Comparison of ENCODE assay signal across 8 cellular contexts in the genomic region with DNA sequence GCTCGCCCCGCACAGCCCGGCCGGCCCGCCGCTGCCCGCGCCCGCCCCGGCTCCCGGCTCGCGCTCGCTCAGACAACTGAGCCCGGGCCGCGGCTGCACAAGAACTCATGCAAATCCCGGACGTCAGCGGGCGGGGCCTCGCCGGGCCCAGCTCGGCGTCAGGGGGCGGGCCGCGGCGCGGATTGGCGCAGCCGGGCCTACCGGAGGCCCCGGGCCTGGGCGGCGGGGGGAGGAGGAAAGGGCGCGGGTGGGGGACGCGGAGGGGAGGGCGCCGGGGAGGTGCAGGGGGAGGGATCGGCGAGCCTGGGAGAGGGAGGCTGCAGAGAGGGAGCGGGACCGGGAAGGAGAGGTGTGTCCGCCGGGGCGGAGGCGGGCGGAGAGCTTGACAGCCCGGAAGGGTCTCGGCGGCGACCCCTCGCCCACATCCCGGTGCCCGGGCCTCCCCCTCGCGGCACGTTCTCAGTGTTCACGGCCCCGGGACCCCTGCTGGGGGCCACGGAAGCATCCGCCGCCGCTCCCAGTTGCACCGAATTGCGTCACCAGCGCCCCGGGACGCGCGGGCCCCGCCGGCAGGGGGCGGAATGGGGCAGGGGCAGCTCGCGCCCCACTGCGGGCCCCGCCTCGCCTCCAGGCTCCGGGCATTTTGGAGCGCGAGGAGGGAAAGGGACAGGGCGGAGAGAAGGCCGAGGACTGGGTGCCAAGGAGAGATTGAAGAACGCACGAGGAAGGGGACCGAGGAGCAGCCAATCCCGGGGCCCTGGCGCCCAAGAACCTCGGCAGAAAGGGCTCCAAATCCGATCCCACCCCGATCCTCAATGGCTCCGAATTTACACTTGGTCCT. TPM values are rescaled to one million over a fixed set of nuclear protein-coding genes. Genes with fewer than 3 reads are reported as not detected.
A peak's percentile ranks its signal among the peaks of the same experiment; 100 is the strongest.
DNase-seq lines count a peak whose midpoint lies in the region; ATAC-seq and TF ChIP-seq lines count a peak whose summit lies in the region.

TSS of gene CBX4 (minus strand) at position 78 of the 841 bp plus-strand sequence. CDS start 189 bp downstream, outside the sequence.

- peaks cover 23% of the 10 kb centered on the region for H3K27me3 Mint-ChIP-seq in activated T-cell treated with anti-CD3 and anti-CD28 coated beads, Interleukin-2, amount 50 U/mL, for 4 hours (ENCODE audit: low read depth)

- ATAC-seq in GM21526 (IDR thresholded peaks at IDR 0.05; ENCODE audit: low FRiP score, unreplicated experiment) (peak; percentile 54), Panc1 (peak; percentile 74)
- ATAC-seq in activated T-cell treated with anti-CD3 and anti-CD28 coated beads, Interleukin-2, amount 50 U/mL, for 4 hours: peak; percentile 89

- no peaks in the 10 kb centered on the region for H3K27me3 ChIP-seq in Panc1 (ENCODE audit: control insufficient read depth, insufficient read depth, low read length)
- H3K27me3 ChIP-seq in esophagus muscularis mucosa: peaks cover 23 to 50% (median 41%) of the 10 kb centered on the region in 4 donors

- H3K4me3 Mint-ChIP-seq in activated T-cell treated with anti-CD3 and anti-CD28 coated beads, Interleukin-2, amount 50 U/mL, for 4 hours: peak within 1 kb of the TSS; percentile 86

- CTCF ChIA-PET in Panc1 (lab: Charles Lee): interaction anchor here (0.6 to 1.9 kb wide), 9 partner anchors 14 to 963 kb away, joined by 3 to 17 read pairs (median 4); no protein-coding TSS in a partner anchor

- peak within 1 kb of the TSS; percentile 86 for H3K27ac ChIP-seq in Panc1 (ENCODE audit: low read length)
- H3K27ac ChIP-seq in esophagus muscularis mucosa (replicated peaks in 1 of 4): peak within 1 kb of the TSS; percentile 97 to 98 (median 98)

- peak; percentile 95 for TF ChIP-seq CTCF in Panc1 (IDR thresholded peaks at IDR 0.05)
- peak; percentile 59 to 66 (median 65) for TF ChIP-seq CTCF in esophagus muscularis mucosa (IDR thresholded peaks at IDR 0.05)

- peaks cover 7% of the 10 kb centered on the region; the same call in 1 of the 2 replicates for H3K36me3 ChIP-seq in Panc1 (ENCODE audit: control insufficient read depth, insufficient read depth, low read length)
- peaks cover 0 to 10% (median 9%) of the 10 kb centered on the region in 4 donors for H3K36me3 ChIP-seq in esophagus muscularis mucosa

- TSS peak; percentile 80 for BruUV-seq in Panc1 (replicated peaks; lab: Mats Ljungman, UMichigan)

- POLR2A ChIA-PET in Panc1 (lab: Charles Lee): interaction anchor here (0.5 to 0.7 kb wide), 5 partner anchors 24 to 149 kb away, joined by 3 to 5 read pairs (median 4); no protein-coding TSS in a partner anchor

- intact Hi-C loops in Panc1 (cut with micrococcal nuclease; ENCODE audit: unreplicated experiment): loop anchor here (5.0 to 10.0 kb wide), 3 partner anchors 75 to 148 kb away; no protein-coding TSS in a partner anchor
- intact Hi-C loops in esophagus muscularis mucosa (cut with DNase I): loop anchor here (2.0 kb wide), 1 partner anchor 45 kb away; no protein-coding TSS in a partner anchor

- TF ChIP-seq EP300 in esophagus muscularis mucosa (IDR thresholded peaks at IDR 0.05): no peak

- peaks cover 39% of the 10 kb centered on the region for H3K4me1 ChIP-seq in Panc1 (ENCODE audit: control insufficient read depth, insufficient read depth, low read length)
- H3K4me1 ChIP-seq in esophagus muscularis mucosa: peaks cover 69 to 86% (median 81%) of the 10 kb centered on the region in 4 donors

- no peaks in the 10 kb centered on the region for H3K9me3 ChIP-seq in Panc1 (ENCODE audit: control insufficient read depth, insufficient read depth, low read depth, low read length)
- peaks cover 0 to 6% (median 0%) of the 10 kb centered on the region in 4 donors for H3K9me3 ChIP-seq in esophagus muscularis mucosa

- peaks cover 1% of the 10 kb centered on the region for H3K36me3 Mint-ChIP-seq in activated T-cell treated with anti-CD3 and anti-CD28 coated beads, Interleukin-2, amount 50 U/mL, for 4 hours (ENCODE audit: insufficient read depth)

- in situ Hi-C loops in Panc1 (cut with HindIII; ENCODE audit: low pct_unique_long_range_greater_than_20kb, low sequenced_read_pairs): no loop called here

- H3K9me3 Mint-ChIP-seq in activated T-cell treated with anti-CD3 and anti-CD28 coated beads, Interleukin-2, amount 50 U/mL, for 4 hours: no peaks in the 10 kb centered on the region

- WGBS in esophagus muscularis mucosa: 1% methylated on average over 25 of the region's 96 CpGs

- TF ChIP-seq POLR2A in esophagus muscularis mucosa (IDR thresholded peaks at IDR 0.05; ENCODE audit: low read depth): no peak

- H3K4me3 ChIP-seq in Panc1 (ENCODE audit: low read depth in 2 of 2, low read length in 2 of 2): peak within 1 kb of the TSS; percentile 65 to 97
- peak within 1 kb of the TSS; percentile 56 to 90 (median 74) for H3K4me3 ChIP-seq in esophagus muscularis mucosa

- peak; percentile 100 for DNase-seq in D341Med (ENCODE audit: low spot score)
- peak; percentile 87 for DNase-seq in KG1 (lab: John Stamatoyannopoulos, UW)
- no peak for DNase-seq in Panc1 (ENCODE audit: low read depth, low spot score)
- DNase-seq in activated T-cell treated with anti-CD3 and anti-CD28 coated beads, Interleukin-2, amount 50 U/mL, for 4 hours: peak; percentile 87
- DNase-seq in esophagus muscularis mucosa (ENCODE audit: extremely low spot score): peak; percentile 98
- peak; percentile 94 for DNase-seq in myocyte (ENCODE audit: low read depth)
- DNase-seq in stimulated activated CD8-positive, alpha-beta memory T cell treated with anti-CD3 and anti-CD28 coated beads, Interleukin-7, amount 100 ng/mL, for 4 hours (ENCODE audit: low read depth in 2 of 2): peak; percentile 73 to 90

- peaks cover 44% of the 10 kb centered on the region for H3K4me1 Mint-ChIP-seq in activated T-cell treated with anti-CD3 and anti-CD28 coated beads, Interleukin-2, amount 50 U/mL, for 4 hours (ENCODE audit: low read depth)

RNA-seq across cellular contexts. Expression of gene CBX4, which starts in this region (rescaled TPM):
- total RNA-seq in Panc1 (2021; ENCODE audit: unreplicated experiment) (48.6 TPM), esophagus muscularis mucosa (10 to 100 TPM in 3 of 4 donors, 1 to 10 TPM in 1; 6.6 to 14.1 (median 12.3) TPM), myocyte (14.1 and 16.8 TPM in 2 replicates)
- 39.2 TPM for polyA plus RNA-seq in Panc1 (2012; ENCODE audit: insufficient read length)
- 10 to 100 TPM; 15.3 to 16.4 (median 15.3) TPM for total RNA-seq in activated T-cell treated with anti-CD3 and anti-CD28 coated beads, Interleukin-2, amount 50 U/mL, for 4 hours
- 14.1 TPM for polyA plus RNA-seq in myocyte (2012)
